Comparison of ENCODE assay signal across 17 cellular contexts in genomic region chr1:46431695-46432094, GRCh38. TPM values are rescaled to one million over a fixed set of nuclear protein-coding genes. Genes with fewer than 3 reads are reported as not detected.
DNase-seq lines count a peak whose midpoint lies in the region; ATAC-seq, FAIRE-seq and TF ChIP-seq lines count a peak whose summit lies in the region.
"Had no signal": no experiment of that assay in that cellular context is flagged by ENCODE, and none has a peak within 500 bp of the region (broad histone marks: within the 10 kb centered on the region; RNA-seq: fewer than 3 reads in every experiment).

No MANE protein-coding gene starts in this region.

- H3K9me3 ChIP-seq in GM12878 (replicated peaks; ENCODE audit: control insufficient read depth, insufficient read depth, low read length) (no peaks in the 10 kb centered on the region), neuronal stem cell (replicated peaks in 1 of 2; ENCODE audit: control insufficient read depth in 2 of 2, insufficient read depth in 1 of 2, low read depth in 1 of 2, low read length in 2 of 2) (no peaks in the 10 kb centered on the region), SK-N-SH (no peaks in the 10 kb centered on the region)
- H3K9me3 ChIP-seq: BLaER1, Caco-2 had no signal

- H3K27me3 ChIP-seq in GM12878 (replicated peaks in 1 of 2; ENCODE audit: control insufficient read depth in 2 of 2, insufficient read depth in 2 of 2, low read length in 1 of 2), result peaks cover 0 to 1% of the 10 kb centered on the region in 2 experiments; a peak in 2 of 4 replicates
- H3K27me3 ChIP-seq in neuronal stem cell (ENCODE audit: control insufficient read depth in 3 of 3, insufficient read depth in 3 of 3, low read depth in 1 of 3, low read length in 3 of 3), result peaks cover 0 to 43% (median 0%) of the 10 kb centered on the region in 3 experiments
- peaks cover 22% of the 10 kb centered on the region for H3K27me3 ChIP-seq in SK-N-SH (ENCODE audit: insufficient read depth)
- H3K27me3 ChIP-seq: BLaER1 had no signal

- peaks cover 53% of the 10 kb centered on the region for H3K27me3 Mint-ChIP-seq in HFFc6 (ENCODE audit: insufficient read depth)
- peaks cover 8 to 16% of the 10 kb centered on the region in 2 donors for H3K27me3 Mint-ChIP-seq in natural killer cell treated with Interleukin-12 subunit alpha and Interleukin-12 subunit beta and Interleukin-15 and Interleukin-18, amount 100 ng/mL, for 72 hours
- H3K27me3 Mint-ChIP-seq in activated CD4-positive, alpha-beta memory T cell treated with anti-CD3 and anti-CD28 coated beads, Interleukin-2, amount 10 ng/mL, durations not matched to agents 7 days and 5 days, result peaks cover 2% of the 10 kb centered on the region

- RAD21 ChIA-PET in GM12878 (lab: Charles Lee; ENCODE audit: unreplicated experiment), result no interaction called here

- H2AK5ac ChIP-seq in neuronal stem cell (ENCODE audit: low read depth, low read length), result no peak overlapping the region

- no peaks in the 10 kb centered on the region for H3K79me1 ChIP-seq in neuronal stem cell (ENCODE audit: low read depth, low read length)

- no peak overlapping the region for H3K27ac ChIP-seq in GM12878 (ENCODE audit: control insufficient read depth, insufficient read depth)
- H3K27ac ChIP-seq in neuronal stem cell (replicated peaks; ENCODE audit: low read length), result no peak overlapping the region
- no peak overlapping the region for H3K27ac ChIP-seq in SK-N-SH (ENCODE audit: low read depth in 2 of 2, low read length in 1 of 2)
- H3K27ac ChIP-seq: 22Rv1, BLaER1 had no signal

- no peak overlapping the region for H3K4me3 Mint-ChIP-seq in HFFc6
- no peak overlapping the region for H3K4me3 Mint-ChIP-seq in natural killer cell treated with Interleukin-12 subunit alpha and Interleukin-12 subunit beta and Interleukin-15 and Interleukin-18, amount 100 ng/mL, for 72 hours
- no peak overlapping the region for H3K4me3 Mint-ChIP-seq in activated CD4-positive, alpha-beta memory T cell treated with anti-CD3 and anti-CD28 coated beads, Interleukin-2, amount 10 ng/mL, durations not matched to agents 7 days and 5 days
- H3K4me3 Mint-ChIP-seq: CD8-positive, alpha-beta memory T cell; GM23338; H9 had no signal

- no peak overlapping the region for H2AFZ ChIP-seq in GM12878 (ENCODE audit: control insufficient read depth, low read depth, low read length)
- no peak overlapping the region for H2AFZ ChIP-seq in neuronal stem cell (ENCODE audit: low read length)
- H2AFZ ChIP-seq in SK-N-SH (ENCODE audit: low read depth), result no peak overlapping the region
- H2AFZ ChIP-seq: GM23338 had no signal

- no peak overlapping the region for H3K4me2 ChIP-seq in GM12878 (ENCODE audit: control insufficient read depth, insufficient read depth)
- no peak overlapping the region for H3K4me2 ChIP-seq in neuronal stem cell (ENCODE audit: insufficient read depth, low read length, poor library complexity, severe bottlenecking)
- no peak overlapping the region for H3K4me2 ChIP-seq in SK-N-SH
- H3K4me2 ChIP-seq: BLaER1, GM23338 had no signal

- H4K91ac ChIP-seq in neuronal stem cell (ENCODE audit: low read depth, low read length, poor library complexity), result no peak overlapping the region

- H2BK15ac ChIP-seq in neuronal stem cell (ENCODE audit: low read length), result no peak overlapping the region

- POLR2A ChIA-PET in GM12878 (lab: Charles Lee) (no interaction called here), SK-N-SH (lab: Yijun Ruan, JAX) (no interaction called here)
- POLR2A ChIA-PET in activated CD4-positive, alpha-beta memory T cell treated with anti-CD3 and anti-CD28 coated beads, Interleukin-2, amount 10 ng/mL, durations not matched to agents 7 days and 5 days (lab: Charles Lee), result no interaction called here

- TF ChIP-seq CTCF in HFFc6 (IDR thresholded peaks at IDR 0.05) (0 out of 2 replicates have a peak, but pooled peaks have one; percentile 23), GM12878 (IDR thresholded peaks at IDR 0.05 in 2 of 3, conservative IDR thresholded peaks at IDR 0.05 in 1 of 3; ENCODE audit: control insufficient read depth in 2 of 3, extremely low read depth in 1 of 3, insufficient read depth in 1 of 3, low read depth in 3 of 3, low read length in 3 of 3) (peak in 1 of 3 experiments; percentile 7; a peak in 1 of 6 replicates), SK-N-SH (IDR thresholded peaks at IDR 0.05) (no peak)

- no peaks in the 10 kb centered on the region for H4K20me1 ChIP-seq in GM12878 (ENCODE audit: control insufficient read depth, insufficient read depth)
- no peaks in the 10 kb centered on the region for H4K20me1 ChIP-seq in SK-N-SH (ENCODE audit: insufficient read depth)
- H4K20me1 ChIP-seq: BLaER1 had no signal

- ATAC-seq in GM12878, result 0 out of 3 replicates have a peak, but pooled peaks have one; percentile 21
- no peak for ATAC-seq in natural killer cell treated with Interleukin-12 subunit alpha and Interleukin-12 subunit beta and Interleukin-15 and Interleukin-18, amount 100 ng/mL, for 72 hours
- ATAC-seq: GM23338 had no signal

- H3K4me1 ChIP-seq in GM12878 (ENCODE audit: control insufficient read depth, insufficient read depth, low read length) (no peaks in the 10 kb centered on the region), neuronal stem cell (ENCODE audit: control insufficient read depth in 2 of 2, insufficient read depth in 1 of 2, low read depth in 1 of 2, low read length in 2 of 2) (peaks cover 0 to 6% of the 10 kb centered on the region in 2 donors), SK-N-SH (ENCODE audit: control insufficient read depth in 1 of 2, insufficient read depth in 2 of 2, low read depth in 1 of 2, low read length in 1 of 2) (no peaks in the 10 kb centered on the region)
- H3K4me1 ChIP-seq: BLaER1, Caco-2 had no signal

- CTCF ChIA-PET in GM12878 (lab: Yijun Ruan, JAX) (interaction anchor here (1.5 to 3.7 kb wide), 2 partner anchors 10 to 14 kb away, joined by 7 to 31 read pairs; no protein-coding TSS in a partner anchor), SK-N-SH (lab: Yijun Ruan, JAX) (interaction anchor here (1.2 to 11.4 kb wide), 5 partner anchors 14 to 117 kb away, joined by 3 to 150 read pairs (median 3); no protein-coding TSS in a partner anchor)
- CTCF ChIA-PET in activated CD4-positive, alpha-beta memory T cell treated with anti-CD3 and anti-CD28 coated beads, Interleukin-2, amount 10 ng/mL, durations not matched to agents 7 days and 5 days (lab: Charles Lee), result interaction anchor here (1.0 to 2.7 kb wide), 2 partner anchors 14 to 24 kb away, joined by 3 to 11 read pairs; no protein-coding TSS in a partner anchor

- H4K8ac ChIP-seq in neuronal stem cell (ENCODE audit: low read depth, low read length), result no peak overlapping the region

- no peak overlapping the region for H3K4me3 ChIP-seq in GM12878
- no peak overlapping the region for H3K4me3 ChIP-seq in neuronal stem cell (ENCODE audit: low read length in 2 of 2)
- no peak overlapping the region for H3K4me3 ChIP-seq in SK-N-SH (ENCODE audit: low read depth in 2 of 2, low read length in 1 of 2)
- H3K4me3 ChIP-seq: BLaER1, GM23338 had no signal

- in situ Hi-C loops in GM12878 (cut with MboI), result no loop called here

- no peaks in the 10 kb centered on the region for H3K79me2 ChIP-seq in GM12878 (ENCODE audit: control insufficient read depth, insufficient read depth, low read length)
- no peaks in the 10 kb centered on the region for H3K79me2 ChIP-seq in SK-N-SH (ENCODE audit: insufficient read depth)

- DNase-seq in DMS53 (lab: John Stamatoyannopoulos, UW), result peak; percentile 36
- DNase-seq in DMS53 treated with DMSO at 0.1 percent for 48 hours (lab: John Stamatoyannopoulos, UW; ENCODE audit: unreplicated experiment), result no peak
- DNase-seq in HFFc6, result no peak
- DNase-seq in GM12878 (ENCODE audit: low read depth, low spot score), result no peak
- DNase-seq in neuronal stem cell (ENCODE audit: low spot score), result no peak
- no peak for DNase-seq in natural killer cell treated with Interleukin-12 subunit alpha and Interleukin-12 subunit beta and Interleukin-15 and Interleukin-18, amount 100 ng/mL, for 72 hours (ENCODE audit: low spot score)
- no peak for DNase-seq in SK-N-SH
- DNase-seq in activated CD4-positive, alpha-beta memory T cell treated with anti-CD3 and anti-CD28 coated beads, Interleukin-2, amount 10 ng/mL, durations not matched to agents 7 days and 5 days, result no peak
- DNase-seq: AML-193; Caco-2; CD8-positive, alpha-beta memory T cell; H9 had no signal

- no peak overlapping the region for H2BK120ac ChIP-seq in neuronal stem cell (ENCODE audit: low read depth, low read length)

- FAIRE-seq in GM12878 (lab: Jason Lieb, UNC), result no peak
- FAIRE-seq: GM12891 had no signal

- no peaks in the 10 kb centered on the region for H3K4me1 Mint-ChIP-seq in HFFc6 (ENCODE audit: low read depth)
- no peaks in the 10 kb centered on the region for H3K4me1 Mint-ChIP-seq in natural killer cell treated with Interleukin-12 subunit alpha and Interleukin-12 subunit beta and Interleukin-15 and Interleukin-18, amount 100 ng/mL, for 72 hours (ENCODE audit: low read depth in 2 of 2)
- no peaks in the 10 kb centered on the region for H3K4me1 Mint-ChIP-seq in activated CD4-positive, alpha-beta memory T cell treated with anti-CD3 and anti-CD28 coated beads, Interleukin-2, amount 10 ng/mL, durations not matched to agents 7 days and 5 days
- H3K4me1 Mint-ChIP-seq: CD8-positive, alpha-beta memory T cell had no signal

- no peaks in the 10 kb centered on the region for H3K36me3 Mint-ChIP-seq in HFFc6 (ENCODE audit: low read depth)
- H3K36me3 Mint-ChIP-seq in natural killer cell treated with Interleukin-12 subunit alpha and Interleukin-12 subunit beta and Interleukin-15 and Interleukin-18, amount 100 ng/mL, for 72 hours, result no peaks in the 10 kb centered on the region
- no peaks in the 10 kb centered on the region for H3K36me3 Mint-ChIP-seq in activated CD4-positive, alpha-beta memory T cell treated with anti-CD3 and anti-CD28 coated beads, Interleukin-2, amount 10 ng/mL, durations not matched to agents 7 days and 5 days (ENCODE audit: low read depth)
- H3K36me3 Mint-ChIP-seq: CD8-positive, alpha-beta memory T cell had no signal

- H3K27ac Mint-ChIP-seq in HFFc6, result no peak overlapping the region
- H3K27ac Mint-ChIP-seq in natural killer cell treated with Interleukin-12 subunit alpha and Interleukin-12 subunit beta and Interleukin-15 and Interleukin-18, amount 100 ng/mL, for 72 hours, result no peak overlapping the region
- no peak overlapping the region for H3K27ac Mint-ChIP-seq in activated CD4-positive, alpha-beta memory T cell treated with anti-CD3 and anti-CD28 coated beads, Interleukin-2, amount 10 ng/mL, durations not matched to agents 7 days and 5 days
- H3K27ac Mint-ChIP-seq: GM23338, H9 had no signal

- no peak overlapping the region for H3K23ac ChIP-seq in neuronal stem cell (ENCODE audit: low read depth, low read length, poor library complexity)

- no peak overlapping the region for H3K9ac ChIP-seq in GM12878 (ENCODE audit: control insufficient read depth, insufficient read depth, low read length)
- H3K9ac ChIP-seq in neuronal stem cell (ENCODE audit: low read depth, low read length, poor library complexity), result no peak overlapping the region
- no peak overlapping the region for H3K9ac ChIP-seq in SK-N-SH
- H3K9ac ChIP-seq: BLaER1 had no signal

- TF ChIP-seq EP300 in GM12878 (IDR thresholded peaks at IDR 0.05; ENCODE audit: borderline replicate concordance in 1 of 2, control insufficient read depth in 1 of 2, low read depth in 2 of 2, low read length in 2 of 2) (no peak), SK-N-SH (IDR thresholded peaks at IDR 0.05; ENCODE audit: borderline replicate concordance in 1 of 2, low read depth in 1 of 2, low read length in 1 of 2) (no peak)

- H3K4ac ChIP-seq in neuronal stem cell (ENCODE audit: low read length), result no peak overlapping the region

- H2BK5ac ChIP-seq in neuronal stem cell (ENCODE audit: low read length), result no peak overlapping the region

- no TSS peak for BruUV-seq in GM12878 (replicated peaks; lab: Mats Ljungman, UMichigan)

- no peak for TF ChIP-seq POLR2A in GM12878 (IDR thresholded peaks at IDR 0.05; ENCODE audit: low read depth, low read length)

- H3K36me3 ChIP-seq in GM12878 (ENCODE audit: control insufficient read depth in 2 of 2, insufficient read depth in 2 of 2, low read length in 1 of 2) (no peaks in the 10 kb centered on the region), neuronal stem cell (replicated peaks in 1 of 2; ENCODE audit: control insufficient read depth in 2 of 2, insufficient read depth in 2 of 2, low read length in 2 of 2) (no peaks in the 10 kb centered on the region), SK-N-SH (replicated peaks in 1 of 2; ENCODE audit: control insufficient read depth in 1 of 2, insufficient read depth in 2 of 2, low read length in 1 of 2) (no peaks in the 10 kb centered on the region)
- H3K36me3 ChIP-seq: BLaER1 had no signal

- H3K18ac ChIP-seq in neuronal stem cell (ENCODE audit: low read length), result peak overlapping the region; percentile 17

- TF ChIP-seq RAD21 in GM12878 (IDR thresholded peaks at IDR 0.05; ENCODE audit: insufficient read depth, low read depth, low read length) (no peak), SK-N-SH (IDR thresholded peaks at IDR 0.05; ENCODE audit: low read length) (no peak)

- SMC1A ChIA-PET in GM12878 (lab: Charles Lee; ENCODE audit: uncharacterized antibody, unreplicated experiment), result no interaction called here

- no peak overlapping the region for H3K14ac ChIP-seq in neuronal stem cell (ENCODE audit: low read length)

- no peaks in the 10 kb centered on the region for H3F3A ChIP-seq in SK-N-SH (replicated peaks; ENCODE audit: insufficient read depth)

- H3K9me3 Mint-ChIP-seq in HFFc6, result no peaks in the 10 kb centered on the region
- H3K9me3 Mint-ChIP-seq in natural killer cell treated with Interleukin-12 subunit alpha and Interleukin-12 subunit beta and Interleukin-15 and Interleukin-18, amount 100 ng/mL, for 72 hours, result no peaks in the 10 kb centered on the region
- H3K9me3 Mint-ChIP-seq in activated CD4-positive, alpha-beta memory T cell treated with anti-CD3 and anti-CD28 coated beads, Interleukin-2, amount 10 ng/mL, durations not matched to agents 7 days and 5 days, result no peaks in the 10 kb centered on the region
- H3K9me3 Mint-ChIP-seq: CD8-positive, alpha-beta memory T cell; GM23338; H9 had no signal

- 36% methylated on average over 6 of the region's 6 CpGs for WGBS in GM12878 (ENCODE audit: insufficient coverage, insufficient replicate concordance, low lambda C conversion rate, missing lambda C conversion rate)
- no CpG with 5 or more reads among the region's 6 CpGs for WGBS in neuronal stem cell (ENCODE audit: extremely low coverage in 2 of 2, insufficient read length in 2 of 2, insufficient replicate concordance in 1 of 2), 2 donors
- 17% methylated on average over 2 of the region's 6 CpGs for WGBS in SK-N-SH (ENCODE audit: low lambda C conversion rate)

- H3K9me2 ChIP-seq in SK-N-SH, result no peaks in the 10 kb centered on the region

- intact Hi-C loops in GM12878 (cut with micrococcal nuclease; ENCODE audit: unreplicated experiment), result no loop called here

- H2BK12ac ChIP-seq in neuronal stem cell (ENCODE audit: low read length), result no peak overlapping the region

RNA-seq across cellular contexts. Expression of gene FAAH, which starts 37.6 kb away (rescaled TPM):
- under 1 TPM; 0.17 to 0.75 (median 0.21) TPM for total RNA-seq in HFFc6 (2021; fragmentation: NEBNext Ultra II Directional; extraction: Animal tissue kit (Norgen Biotek cat#: 25700))
- 13.3 and 15.1 TPM in 2 replicates for total RNA-seq in GM12878 (2013; cell fraction: nucleolus; rRNA removed)
- total RNA-seq in GM12878 (2014; rRNA removed) (0.98 and 1.4 TPM in 2 replicates), GM12878 (2014; rRNA removed; fragmentation: Illumina TruSeq; extraction: Trizol) (0.22 TPM in 1 of 2 replicates, not detected in the other), GM12878 (2021) (0.72 and 0.77 TPM in 2 replicates)
- 0.50 TPM for polyA plus RNA-seq in GM12878 (2011; ENCODE audit: low read depth)
- polyA plus RNA-seq in GM12878 (2011; rRNA removed) (1.7 and 2.5 TPM in 2 replicates), GM12878 (2014; fragmentation: Illumina TruSeq; extraction: Trizol) (0.11 and 0.37 TPM in 2 replicates), GM12878 (2014; fragmentation: Nextera tagmentation; extraction: Ambion mirVana) (under 1 TPM in 1 of 2 experiments, not detected in 1; 0.07 TPM), GM12878 (2014; rRNA removed) (0.52 and 0.64 TPM in 2 replicates), GM12878 (2016; fragmentation: Nextera tagmentation; extraction: Ambion mirVana) (under 1 TPM; 0.51 to 0.69 TPM), SK-N-SH (2012; rRNA removed) (1.2 TPM in 2 replicates)
- 2.0 and 2.9 TPM in 2 replicates for polyA plus RNA-seq in GM12878 (2011; cell fraction: cytosol; rRNA removed)
- 31.6 and 35.8 TPM in 2 replicates for polyA plus RNA-seq in GM12878 (2011; cell fraction: nucleus; rRNA removed)
- polyA plus RNA-seq in GM12878 (2012), result 2.1 and 2.6 TPM in 2 replicates
- polyA minus RNA-seq in GM12878 (2011; rRNA and poly(A)+ RNA removed), result 0.88 and 4.1 TPM in 2 replicates
- 0.83 TPM in 1 of 2 replicates, not detected in the other for polyA minus RNA-seq in GM12878 (2011; cell fraction: cytosol; rRNA and poly(A)+ RNA removed)
- 4.1 and 5.5 TPM in 2 replicates for polyA minus RNA-seq in GM12878 (2011; cell fraction: nucleus; rRNA and poly(A)+ RNA removed)
- 3.7 TPM for polyA plus RNA-seq in neuronal stem cell (2013, experiment 1 of 2)
- polyA plus RNA-seq in neuronal stem cell (2013, experiment 2 of 2), result 3.5 TPM
- total RNA-seq in natural killer cell treated with Interleukin-12 subunit alpha and Interleukin-12 subunit beta and Interleukin-15 and Interleukin-18, amount 100 ng/mL, for 72 hours, result 1 to 10 TPM; 4.1 to 6.6 TPM
- polyA plus RNA-seq in SK-N-SH (2012; cell fraction: cytosol; rRNA removed), result 0.24 TPM in 2 replicates
- 7.5 and 14.7 TPM in 2 replicates for polyA plus RNA-seq in SK-N-SH (2012; cell fraction: nucleus; rRNA removed)
- total RNA-seq in activated CD4-positive, alpha-beta memory T cell treated with anti-CD3 and anti-CD28 coated beads, Interleukin-2, amount 10 ng/mL, durations not matched to agents 7 days and 5 days, result 1 to 10 TPM; 4.0 to 4.3 TPM

RNA-seq across cellular contexts. Expression of gene DMBX1, which starts 57.9 kb away (rescaled TPM):
- total RNA-seq in HFFc6 (2021; fragmentation: NEBNext Ultra II Directional; extraction: Animal tissue kit (Norgen Biotek cat#: 25700)), result not detected
- total RNA-seq in GM12878 (2013; cell fraction: nucleolus; rRNA removed), result not detected in 2 replicates
- not detected in 2 replicates for total RNA-seq in GM12878 (2014; rRNA removed)
- total RNA-seq in GM12878 (2014; rRNA removed; fragmentation: Illumina TruSeq; extraction: Trizol), result not detected in 2 replicates
- not detected in 2 replicates for total RNA-seq in GM12878 (2021)
- not detected for polyA plus RNA-seq in GM12878 (2011; ENCODE audit: low read depth)
- polyA plus RNA-seq in GM12878 (2011; rRNA removed), result 0.03 TPM in 1 of 2 replicates, not detected in the other
- 0.06 TPM in 1 of 2 replicates, not detected in the other for polyA plus RNA-seq in GM12878 (2011; cell fraction: cytosol; rRNA removed)
- 0.07 TPM in 1 of 2 replicates, not detected in the other for polyA plus RNA-seq in GM12878 (2011; cell fraction: nucleus; rRNA removed)
- polyA plus RNA-seq in GM12878 (2012), result not detected in 2 replicates
- polyA plus RNA-seq in GM12878 (2014; fragmentation: Illumina TruSeq; extraction: Trizol), result not detected in 2 replicates
- not detected for polyA plus RNA-seq in GM12878 (2014; fragmentation: Nextera tagmentation; extraction: Ambion mirVana)
- polyA plus RNA-seq in GM12878 (2014; rRNA removed), result not detected in 2 replicates
- polyA plus RNA-seq in GM12878 (2016; fragmentation: Nextera tagmentation; extraction: Ambion mirVana), result not detected
- not detected in 2 replicates for polyA minus RNA-seq in GM12878 (2011; rRNA and poly(A)+ RNA removed)
- polyA minus RNA-seq in GM12878 (2011; cell fraction: cytosol; rRNA and poly(A)+ RNA removed), result not detected in 2 replicates
- not detected in 2 replicates for polyA minus RNA-seq in GM12878 (2011; cell fraction: nucleus; rRNA and poly(A)+ RNA removed)
- 0.15 TPM for polyA plus RNA-seq in neuronal stem cell (2013, experiment 1 of 2)
- 0.18 TPM for polyA plus RNA-seq in neuronal stem cell (2013, experiment 2 of 2)
- under 1 TPM; 0.26 to 0.47 TPM for total RNA-seq in natural killer cell treated with Interleukin-12 subunit alpha and Interleukin-12 subunit beta and Interleukin-15 and Interleukin-18, amount 100 ng/mL, for 72 hours
- polyA plus RNA-seq in SK-N-SH (2012; rRNA removed), result not detected in 2 replicates
- 0.01 TPM in 1 of 2 replicates, not detected in the other for polyA plus RNA-seq in SK-N-SH (2012; cell fraction: cytosol; rRNA removed)
- not detected in 2 replicates for polyA plus RNA-seq in SK-N-SH (2012; cell fraction: nucleus; rRNA removed)
- total RNA-seq in activated CD4-positive, alpha-beta memory T cell treated with anti-CD3 and anti-CD28 coated beads, Interleukin-2, amount 10 ng/mL, durations not matched to agents 7 days and 5 days, result under 1 TPM; 0.30 to 0.38 TPM
- total RNA-seq: CD8-positive, alpha-beta memory T cell; GM23338; HT1080 had no signal
- polyA plus RNA-seq: CD8-positive, alpha-beta memory T cell had no signal
